Comparison of ENCODE assay signal across 25 cellular contexts in genomic region chr11:40998888-40999287, GRCh38.
A peak's percentile ranks its signal among the peaks of the same experiment; 100 is the strongest.
DNase-seq lines count a peak whose midpoint lies in the region; ATAC-seq, FAIRE-seq and TF ChIP-seq lines count a peak whose summit lies in the region.
"Had no signal": no experiment of that assay in that cellular context is flagged by ENCODE, and none has a peak within 500 bp of the region (broad histone marks: within the 10 kb centered on the region; RNA-seq: fewer than 3 reads in every experiment).

No MANE protein-coding gene starts in this region.

- no peak overlapping the region for H2AK5ac ChIP-seq in H1 (ENCODE audit: low read depth, low read length)

- H3K79me2 ChIP-seq in H1 (ENCODE audit: control insufficient read depth in 1 of 2, insufficient read depth in 2 of 2, low read length in 2 of 2) (no peaks in the 10 kb centered on the region), neural progenitor cell (ENCODE audit: low read depth) (no peaks in the 10 kb centered on the region), Karpas-422 (ENCODE audit: low read length) (no peaks in the 10 kb centered on the region)

- no peaks in the 10 kb centered on the region for H3K27me3 Mint-ChIP-seq in neural progenitor cell (ENCODE audit: insufficient read depth, low read depth)
- H3K27me3 Mint-ChIP-seq: CD4-positive, alpha-beta T cell; CD8-positive, alpha-beta memory T cell had no signal

- 80% methylated on average over 5 of the region's 5 CpGs; no CpG with 5 or more reads in 1 of the 2 experiments for WGBS in H1 (ENCODE audit: extremely low coverage in 1 of 2, insufficient coverage in 1 of 2, insufficient read length in 1 of 2, insufficient replicate concordance in 2 of 2, low coverage in 1 of 2, low lambda C conversion rate in 2 of 2, missing lambda C conversion rate in 1 of 2), 2 experiments

- H3K4me1 Mint-ChIP-seq in neural progenitor cell: peaks cover 21% of the 10 kb centered on the region
- H3K4me1 Mint-ChIP-seq: CD14-positive monocyte; CD8-positive, alpha-beta memory T cell had no signal

- no peak overlapping the region for H3K4me3 Mint-ChIP-seq in neural progenitor cell
- H3K4me3 Mint-ChIP-seq: CD14-positive monocyte; CD4-positive, alpha-beta T cell; CD8-positive, alpha-beta memory T cell had no signal

- CTCF ChIA-PET in H1 (lab: Charles Lee; ENCODE audit: partially characterized antibody): interaction anchor here (0.8 kb wide), 1 partner anchor 24 kb away, joined by 4 read pairs; no protein-coding TSS in a partner anchor

- H4K5ac ChIP-seq in H1 (ENCODE audit: insufficient read length, low read depth, low read length): no peak overlapping the region

- H3K56ac ChIP-seq in H1 (replicated peaks; ENCODE audit: insufficient read length, low read depth, low read length): no peak overlapping the region

- POLR2A ChIA-PET in H1 (lab: Charles Lee; ENCODE audit: partially characterized antibody): no interaction called here

- H3K23ac ChIP-seq in H1 (ENCODE audit: insufficient read length): peak overlapping the region; percentile 79

- FAIRE-seq in H1 (lab: Jason Lieb, UNC): no peak
- FAIRE-seq: A549, D721Med, GM12891, GM18507 had no signal

- H3K9me3 ChIP-seq in H1 (ENCODE audit: insufficient read depth in 2 of 2, low read depth in 1 of 2, low read length in 1 of 2): no peaks in the 10 kb centered on the region
- H3K9me3 ChIP-seq in neural progenitor cell (ENCODE audit: low read depth): no peaks in the 10 kb centered on the region
- H3K9me3 ChIP-seq in Karpas-422 (ENCODE audit: low read length): peaks cover 21% of the 10 kb centered on the region
- H3K9me3 ChIP-seq: A549; BE2C; BLaER1 treated with 17β-estradiol and CSF1 and Interleukin-3, amounts not matched to agents 10 nM and 100 nM had no signal

- DNase-seq in NCI-H146 (lab: John Stamatoyannopoulos, UW) (peak; percentile 84), H1 (ENCODE audit: low read depth in 1 of 2, low spot score in 2 of 2) (no peak), neural progenitor cell (ENCODE audit: low spot score) (no peak), Karpas-422 (no peak)
- DNase-seq: 8988T; ACHN; AML-193; BE2C; CD4-positive, alpha-beta T cell; CD8-positive, alpha-beta memory T cell; DMS 273 treated with DMSO at 0.1 percent for 48 hours; DMS53; DMS79 treated with DMSO at 0.1 percent for 48 hours; GF-D8; GOT3; H7; HCEC 1CT had no signal

- H4K8ac ChIP-seq in H1 (ENCODE audit: extremely low read depth, insufficient read depth, low read length): no peak overlapping the region

- H3K4me3 ChIP-seq in H1 (ENCODE audit: extremely low read depth in 1 of 4, insufficient read depth in 2 of 4, low read depth in 3 of 4, low read length in 4 of 4) (no peak overlapping the region), neural progenitor cell (no peak overlapping the region), Karpas-422 (ENCODE audit: low read length) (no peak overlapping the region)
- H3K4me3 ChIP-seq: A549; BLaER1 treated with 17β-estradiol and CSF1 and Interleukin-3, amounts not matched to agents 10 nM and 100 nM had no signal

- peak overlapping the region; percentile 61 for H3K14ac ChIP-seq in H1 (ENCODE audit: insufficient read length)

- no peaks in the 10 kb centered on the region for H3K23me2 ChIP-seq in H1 (ENCODE audit: low read depth, low read length)

- TF ChIP-seq CTCF in H1 (IDR thresholded peaks at IDR 0.05; ENCODE audit: control extremely low read depth in 1 of 3, insufficient read depth in 1 of 3, low read depth in 1 of 3, low read length in 3 of 3) (no peak), neural progenitor cell (IDR thresholded peaks at IDR 0.05) (no peak)

- H2AFZ ChIP-seq in H1 (ENCODE audit: low read length) (no peak overlapping the region), neural progenitor cell (replicated peaks) (no peak overlapping the region), Karpas-422 (ENCODE audit: low read length) (no peak overlapping the region)

- no peak overlapping the region for H2BK12ac ChIP-seq in H1 (ENCODE audit: low read depth, low read length)

- no peak overlapping the region for H2BK20ac ChIP-seq in H1 (ENCODE audit: low read length)

- no peaks in the 10 kb centered on the region for H3F3A ChIP-seq in neural progenitor cell (ENCODE audit: low read depth)

- no peak for ATAC-seq in GM19324 (IDR thresholded peaks at IDR 0.05; ENCODE audit: low FRiP score, unreplicated experiment)
- ATAC-seq in HG02884 (IDR thresholded peaks at IDR 0.05; ENCODE audit: unreplicated experiment): no peak
- ATAC-seq: A549 had no signal

- H3K27ac ChIP-seq in H1 (ENCODE audit: low read depth, low read length) (no peak overlapping the region), neural progenitor cell (no peak overlapping the region), Karpas-422 (ENCODE audit: low read length) (no peak overlapping the region)
- H3K27ac ChIP-seq: A549; BLaER1 treated with 17β-estradiol and CSF1 and Interleukin-3, amounts not matched to agents 10 nM and 100 nM had no signal

- no peak overlapping the region for H2BK120ac ChIP-seq in H1 (replicated peaks; ENCODE audit: low read depth, low read length)

- no peak overlapping the region for H4K91ac ChIP-seq in H1 (replicated peaks; ENCODE audit: insufficient read length, low read length)

- no peaks in the 10 kb centered on the region for H3K79me1 ChIP-seq in H1 (ENCODE audit: low read depth, low read length)

- H2BK15ac ChIP-seq in H1 (ENCODE audit: low read length): no peak overlapping the region

- H3K4ac ChIP-seq in H1 (replicated peaks; ENCODE audit: insufficient read length, low read depth, low read length): no peak overlapping the region

- H3K27me3 ChIP-seq in H1 (replicated peaks in 1 of 4; ENCODE audit: control insufficient read depth in 3 of 4, extremely low read depth in 1 of 4, insufficient read depth in 3 of 4, low read length in 3 of 4): peaks cover 0 to 1% (median 0%) of the 10 kb centered on the region in 4 experiments; a peak in 1 of 7 replicates
- no peaks in the 10 kb centered on the region for H3K27me3 ChIP-seq in neural progenitor cell
- H3K27me3 ChIP-seq in Karpas-422 (ENCODE audit: low read length): no peaks in the 10 kb centered on the region
- H3K27me3 ChIP-seq: BE2C; BLaER1 treated with 17β-estradiol and CSF1 and Interleukin-3, amounts not matched to agents 10 nM and 100 nM had no signal

- no peak for TF ChIP-seq POLR2A in H1 (IDR thresholded peaks at IDR 0.05; ENCODE audit: control extremely low read depth in 1 of 2, low read depth in 2 of 2, low read length in 2 of 2)

- H3K9ac ChIP-seq in H1 (replicated peaks in 1 of 4; ENCODE audit: extremely low read depth in 1 of 4, low read depth in 3 of 4, low read length in 3 of 4) (no peak overlapping the region), neural progenitor cell (no peak overlapping the region), Karpas-422 (ENCODE audit: low read length) (no peak overlapping the region)
- H3K9ac ChIP-seq: BLaER1 treated with 17β-estradiol and CSF1 and Interleukin-3, amounts not matched to agents 10 nM and 100 nM had no signal

- H3K9me3 Mint-ChIP-seq in neural progenitor cell: no peaks in the 10 kb centered on the region

- H4K20me1 ChIP-seq in H1 (replicated peaks in 1 of 2; ENCODE audit: control insufficient read depth in 1 of 2, insufficient read depth in 2 of 2, low read length in 2 of 2): no peaks in the 10 kb centered on the region
- H4K20me1 ChIP-seq in neural progenitor cell (ENCODE audit: low read depth): no peaks in the 10 kb centered on the region
- H4K20me1 ChIP-seq in Karpas-422 (ENCODE audit: insufficient read depth, low read depth, low read length): no peaks in the 10 kb centered on the region
- H4K20me1 ChIP-seq: BLaER1 treated with 17β-estradiol and CSF1 and Interleukin-3, amounts not matched to agents 10 nM and 100 nM had no signal

- TF ChIP-seq RAD21 in H1 (IDR thresholded peaks at IDR 0.05 in 1 of 2, conservative IDR thresholded peaks at IDR 0.05 in 1 of 2; ENCODE audit: low read depth in 2 of 2, low read length in 2 of 2): no peak

- H3K18ac ChIP-seq in H1 (ENCODE audit: extremely low read depth, low read length): no peak overlapping the region

- no peak for TF ChIP-seq EP300 in H1 (IDR thresholded peaks at IDR 0.05; ENCODE audit: borderline replicate concordance in 1 of 2, low read depth in 2 of 2, low read length in 2 of 2)

- H3K4me1 ChIP-seq in H1 (replicated peaks in 1 of 4; ENCODE audit: control insufficient read depth in 3 of 4, insufficient read depth in 4 of 4, low read length in 3 of 4) (0 out of 7 replicates have a peak, but pooled peaks cover 0 to 2% (median 0%) of the 10 kb centered on the region in 4 experiments), neural progenitor cell (peaks cover 3% of the 10 kb centered on the region), Karpas-422 (ENCODE audit: low read length) (no peaks in the 10 kb centered on the region)
- H3K4me1 ChIP-seq: A549, BE2C had no signal

- H3K36me3 ChIP-seq in H1 (ENCODE audit: control insufficient read depth in 2 of 4, insufficient read depth in 4 of 4, low read length in 3 of 4) (no peaks in the 10 kb centered on the region), neural progenitor cell (no peaks in the 10 kb centered on the region), Karpas-422 (ENCODE audit: insufficient read depth, low read length) (no peaks in the 10 kb centered on the region)
- H3K36me3 ChIP-seq: BE2C; BLaER1 treated with 17β-estradiol and CSF1 and Interleukin-3, amounts not matched to agents 10 nM and 100 nM had no signal

- H3K9me2 ChIP-seq in Karpas-422 (replicated peaks; ENCODE audit: insufficient read depth, low read length): no peaks in the 10 kb centered on the region

- no peak overlapping the region for H2BK5ac ChIP-seq in H1 (ENCODE audit: low read depth, low read length)

- no peaks in the 10 kb centered on the region for H3K36me3 Mint-ChIP-seq in neural progenitor cell
- H3K36me3 Mint-ChIP-seq: CD14-positive monocyte; CD8-positive, alpha-beta memory T cell had no signal

- H3K4me2 ChIP-seq in H1 (ENCODE audit: insufficient read depth in 1 of 2, low read depth in 2 of 2, low read length in 2 of 2) (no peak overlapping the region), neural progenitor cell (no peak overlapping the region), Karpas-422 (ENCODE audit: low read depth, low read length, poor library complexity, severe bottlenecking) (no peak overlapping the region)
- H3K4me2 ChIP-seq: A549; BLaER1 treated with 17β-estradiol and CSF1 and Interleukin-3, amounts not matched to agents 10 nM and 100 nM had no signal

- H3K27ac Mint-ChIP-seq in neural progenitor cell: peak overlapping the region; percentile 32
- H3K27ac Mint-ChIP-seq: CD14-positive monocyte; CD4-positive, alpha-beta T cell; CD8-positive, alpha-beta memory T cell had no signal

TF ChIP-seq in H1, 55 proteins besides CTCF, POLR2A, EP300 and RAD21 (continues in another document):
- no peak for TF ChIP-seq KDM4A (IDR thresholded peaks at IDR 0.05; ENCODE audit: low read depth, low read length, severe bottlenecking)
- no peak for TF ChIP-seq JUN (IDR thresholded peaks at IDR 0.05; ENCODE audit: low read depth, low read length)
- no peak for TF ChIP-seq RBBP5 (IDR thresholded peaks at IDR 0.05; ENCODE audit: borderline replicate concordance, low read depth, low read length)
- no peak for TF ChIP-seq NANOG (IDR thresholded peaks at IDR 0.05; ENCODE audit: insufficient read depth, low read depth, low read length, poor library complexity, severe bottlenecking)
- TF ChIP-seq NRF1 (IDR thresholded peaks at IDR 0.05; ENCODE audit: low read depth, low read length): no peak
- TF ChIP-seq TCF12 (IDR thresholded peaks at IDR 0.05; ENCODE audit: low read depth, low read length): no peak
- TF ChIP-seq KDM5A (IDR thresholded peaks at IDR 0.05; ENCODE audit: low read length): no peak
